14 cellular contexts compared by ENCODE assay signal in the genomic region with DNA sequence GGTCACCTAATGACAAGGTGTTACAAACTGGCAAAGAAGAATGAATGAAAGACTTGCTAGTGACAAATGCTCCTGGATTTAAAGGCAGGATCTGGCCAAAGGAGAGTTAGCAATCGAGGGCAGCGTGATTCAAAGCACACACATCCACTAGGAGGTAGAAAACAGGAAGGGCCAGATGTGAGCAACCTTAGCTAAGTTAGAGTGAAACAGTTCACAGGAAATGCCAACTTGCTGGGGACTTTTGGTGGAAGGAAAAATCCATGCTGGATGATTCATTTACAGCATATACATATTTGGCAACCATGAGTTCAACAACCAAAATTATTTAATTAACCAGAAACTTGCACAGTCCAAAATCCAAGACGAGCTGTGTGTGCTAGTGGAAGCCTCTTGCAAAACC.
DNase-seq lines count a peak whose midpoint lies in the region; ATAC-seq, FAIRE-seq and TF ChIP-seq lines count a peak whose summit lies in the region.
"Had no signal": no experiment of that assay in that cellular context is flagged by ENCODE, and none has a peak within 500 bp of the region (broad histone marks: within the 10 kb centered on the region; RNA-seq: fewer than 3 reads in every experiment).

No MANE protein-coding gene starts in this region.

- no peak overlapping the region for H3K4me3 Mint-ChIP-seq in activated T-helper 1 cell treated with anti-CD3 and anti-CD28 coated beads, Interleukin-12 subunit alpha, Interleukin-12 subunit beta, Interleukin-2, Interleukin-4 antibody, amounts not matched to agents 30 ng/mL and 10 ng/mL and 1 ng/mL, durations not matched to agents 14 hours and 24 hours and 36 hours
- H3K4me3 Mint-ChIP-seq in activated naive CD4-positive, alpha-beta T cell treated with anti-CD3 and anti-CD28 coated beads, Interleukin-2, amount 10 ng/mL, durations not matched to agents 7 days and 5 days: no peak overlapping the region
- H3K4me3 Mint-ChIP-seq in activated T-cell treated with anti-CD3 and anti-CD28 coated beads, Interleukin-2, amount 50 U/mL, for 72 hours: no peak overlapping the region
- H3K4me3 Mint-ChIP-seq: B cell had no signal

- no peak overlapping the region for H3K27ac Mint-ChIP-seq in activated T-helper 1 cell treated with anti-CD3 and anti-CD28 coated beads, Interleukin-12 subunit alpha, Interleukin-12 subunit beta, Interleukin-2, Interleukin-4 antibody, amounts not matched to agents 30 ng/mL and 10 ng/mL and 1 ng/mL, durations not matched to agents 14 hours and 24 hours and 36 hours
- H3K27ac Mint-ChIP-seq in activated naive CD4-positive, alpha-beta T cell treated with anti-CD3 and anti-CD28 coated beads, Interleukin-2, amount 10 ng/mL, durations not matched to agents 7 days and 5 days: no peak overlapping the region
- H3K27ac Mint-ChIP-seq in activated T-cell treated with anti-CD3 and anti-CD28 coated beads, Interleukin-2, amount 50 U/mL, for 72 hours: no peak overlapping the region
- H3K27ac Mint-ChIP-seq: B cell had no signal

- CTCF ChIA-PET in activated naive CD4-positive, alpha-beta T cell treated with anti-CD3 and anti-CD28 coated beads, Interleukin-2, amount 10 ng/mL, durations not matched to agents 7 days and 5 days (lab: Charles Lee): no interaction called here

- ATAC-seq in activated T-cell treated with anti-CD3 and anti-CD28 coated beads, Interleukin-2, amount 50 U/mL, for 72 hours (replicated peaks in 1 of 2): no peak

- H3K27me3 Mint-ChIP-seq in activated T-helper 1 cell treated with anti-CD3 and anti-CD28 coated beads, Interleukin-12 subunit alpha, Interleukin-12 subunit beta, Interleukin-2, Interleukin-4 antibody, amounts not matched to agents 30 ng/mL and 10 ng/mL and 1 ng/mL, durations not matched to agents 14 hours and 24 hours and 36 hours (ENCODE audit: insufficient read depth): peaks cover 9% of the 10 kb centered on the region
- H3K27me3 Mint-ChIP-seq in activated naive CD4-positive, alpha-beta T cell treated with anti-CD3 and anti-CD28 coated beads, Interleukin-2, amount 10 ng/mL, durations not matched to agents 7 days and 5 days: peaks cover 11% of the 10 kb centered on the region
- peaks cover 8% of the 10 kb centered on the region for H3K27me3 Mint-ChIP-seq in activated T-cell treated with anti-CD3 and anti-CD28 coated beads, Interleukin-2, amount 50 U/mL, for 72 hours (ENCODE audit: low read depth)

- DNase-seq in AG08395 (ENCODE audit: low spot score) (peak; percentile 68), HTR-8/SVneo (ENCODE audit: insufficient read length, low spot score) (peak; percentile 20), astrocyte of the spinal cord (ENCODE audit: low read depth, low spot score) (peak; percentile 26), glomerular endothelial cell (ENCODE audit: extremely low read depth, low read depth, low spot score) (peak; percentile 79), dorsolateral prefrontal cortex (no peak)
- no peak for DNase-seq in activated T-helper 1 cell treated with anti-CD3 and anti-CD28 coated beads, Interleukin-12 subunit alpha, Interleukin-12 subunit beta, Interleukin-2, Interleukin-4 antibody, amounts not matched to agents 30 ng/mL and 10 ng/mL and 1 ng/mL, durations not matched to agents 14 hours and 24 hours and 36 hours (ENCODE audit: low spot score)
- no peak for DNase-seq in activated naive CD4-positive, alpha-beta T cell treated with anti-CD3 and anti-CD28 coated beads, Interleukin-2, amount 10 ng/mL, durations not matched to agents 7 days and 5 days
- DNase-seq in activated T-cell treated with anti-CD3 and anti-CD28 coated beads, Interleukin-2, amount 50 U/mL, for 72 hours: no peak
- DNase-seq: NCI-H2029, OCI-M1, right lobe of liver, tibial artery had no signal

- TF ChIP-seq CTCF in astrocyte of the spinal cord (IDR thresholded peaks at IDR 0.05; ENCODE audit: low read depth, low read length): no peak
- TF ChIP-seq CTCF in dorsolateral prefrontal cortex (IDR thresholded peaks at IDR 0.05 in 54 of 56, conservative IDR thresholded peaks at IDR 0.05 in 2 of 56; ENCODE audit: low read depth in 1 of 56, partially characterized antibody in 56 of 56): no peak

- peaks cover 2% of the 10 kb centered on the region for H3K36me3 Mint-ChIP-seq in activated T-helper 1 cell treated with anti-CD3 and anti-CD28 coated beads, Interleukin-12 subunit alpha, Interleukin-12 subunit beta, Interleukin-2, Interleukin-4 antibody, amounts not matched to agents 30 ng/mL and 10 ng/mL and 1 ng/mL, durations not matched to agents 14 hours and 24 hours and 36 hours (ENCODE audit: low read depth)
- no peaks in the 10 kb centered on the region for H3K36me3 Mint-ChIP-seq in activated naive CD4-positive, alpha-beta T cell treated with anti-CD3 and anti-CD28 coated beads, Interleukin-2, amount 10 ng/mL, durations not matched to agents 7 days and 5 days
- no peaks in the 10 kb centered on the region for H3K36me3 Mint-ChIP-seq in activated T-cell treated with anti-CD3 and anti-CD28 coated beads, Interleukin-2, amount 50 U/mL, for 72 hours (ENCODE audit: insufficient read depth in 2 of 2)

- in situ Hi-C loops in astrocyte of the spinal cord (cut with HindIII; ENCODE audit: low sequenced_read_pairs): no loop called here

- H3K9me3 Mint-ChIP-seq in activated T-helper 1 cell treated with anti-CD3 and anti-CD28 coated beads, Interleukin-12 subunit alpha, Interleukin-12 subunit beta, Interleukin-2, Interleukin-4 antibody, amounts not matched to agents 30 ng/mL and 10 ng/mL and 1 ng/mL, durations not matched to agents 14 hours and 24 hours and 36 hours: peaks cover 15% of the 10 kb centered on the region
- no peaks in the 10 kb centered on the region for H3K9me3 Mint-ChIP-seq in activated naive CD4-positive, alpha-beta T cell treated with anti-CD3 and anti-CD28 coated beads, Interleukin-2, amount 10 ng/mL, durations not matched to agents 7 days and 5 days
- H3K9me3 Mint-ChIP-seq in activated T-cell treated with anti-CD3 and anti-CD28 coated beads, Interleukin-2, amount 50 U/mL, for 72 hours: peaks cover 0 to 5% of the 10 kb centered on the region in 2 donors

- H3K27ac ChIP-seq in dorsolateral prefrontal cortex: no peak overlapping the region
- H3K27ac ChIP-seq: right lobe of liver, tibial artery had no signal

- no peak for FAIRE-seq in HTR-8/SVneo (lab: Jason Lieb, UNC)
- FAIRE-seq: G401.6 had no signal

- no peaks in the 10 kb centered on the region for H3K27me3 ChIP-seq in dorsolateral prefrontal cortex
- H3K27me3 ChIP-seq: right lobe of liver, tibial artery had no signal

- H3K4me1 Mint-ChIP-seq in activated T-helper 1 cell treated with anti-CD3 and anti-CD28 coated beads, Interleukin-12 subunit alpha, Interleukin-12 subunit beta, Interleukin-2, Interleukin-4 antibody, amounts not matched to agents 30 ng/mL and 10 ng/mL and 1 ng/mL, durations not matched to agents 14 hours and 24 hours and 36 hours (ENCODE audit: low read depth): no peaks in the 10 kb centered on the region
- no peaks in the 10 kb centered on the region for H3K4me1 Mint-ChIP-seq in activated naive CD4-positive, alpha-beta T cell treated with anti-CD3 and anti-CD28 coated beads, Interleukin-2, amount 10 ng/mL, durations not matched to agents 7 days and 5 days
- H3K4me1 Mint-ChIP-seq in activated T-cell treated with anti-CD3 and anti-CD28 coated beads, Interleukin-2, amount 50 U/mL, for 72 hours (ENCODE audit: low read depth): peaks cover 6% of the 10 kb centered on the region
- H3K4me1 Mint-ChIP-seq: B cell had no signal

- H3K4me3 ChIP-seq in astrocyte of the spinal cord (ENCODE audit: low read depth, low read length) (no peak overlapping the region), dorsolateral prefrontal cortex (no peak overlapping the region)
- H3K4me3 ChIP-seq: right lobe of liver, tibial artery had no signal

- intact Hi-C loops in activated T-helper 1 cell treated with anti-CD3 and anti-CD28 coated beads, Interleukin-12 subunit alpha, Interleukin-12 subunit beta, Interleukin-2, Interleukin-4 antibody, amounts not matched to agents 30 ng/mL and 10 ng/mL and 1 ng/mL, durations not matched to agents 14 hours and 24 hours and 36 hours (cut with micrococcal nuclease): no loop called here
- intact Hi-C loops in dorsolateral prefrontal cortex (cut with DNase I): no loop called here

Comparison
In these comparisons a context has a peak if more than half of its experiments do, and no peak if none do; other contexts are left out.
1. DNase-seq: peak in AG08395 (single experiment), HTR-8/SVneo (single experiment), astrocyte of the spinal cord (single experiment) and glomerular endothelial cell (single experiment); none in activated T-helper 1 cell treated with anti-CD3 and anti-CD28 coated beads, Interleukin-12 subunit alpha, Interleukin-12 subunit beta, Interleukin-2, Interleukin-4 antibody, amounts not matched to agents 30 ng/mL and 10 ng/mL and 1 ng/mL, durations not matched to agents 14 hours and 24 hours and 36 hours (single experiment), dorsolateral prefrontal cortex (0 of 10), activated naive CD4-positive, alpha-beta T cell treated with anti-CD3 and anti-CD28 coated beads, Interleukin-2, amount 10 ng/mL, durations not matched to agents 7 days and 5 days (single experiment) and activated T-cell treated with anti-CD3 and anti-CD28 coated beads, Interleukin-2, amount 50 U/mL, for 72 hours (0 of 2).